In the genomic region with DNA sequence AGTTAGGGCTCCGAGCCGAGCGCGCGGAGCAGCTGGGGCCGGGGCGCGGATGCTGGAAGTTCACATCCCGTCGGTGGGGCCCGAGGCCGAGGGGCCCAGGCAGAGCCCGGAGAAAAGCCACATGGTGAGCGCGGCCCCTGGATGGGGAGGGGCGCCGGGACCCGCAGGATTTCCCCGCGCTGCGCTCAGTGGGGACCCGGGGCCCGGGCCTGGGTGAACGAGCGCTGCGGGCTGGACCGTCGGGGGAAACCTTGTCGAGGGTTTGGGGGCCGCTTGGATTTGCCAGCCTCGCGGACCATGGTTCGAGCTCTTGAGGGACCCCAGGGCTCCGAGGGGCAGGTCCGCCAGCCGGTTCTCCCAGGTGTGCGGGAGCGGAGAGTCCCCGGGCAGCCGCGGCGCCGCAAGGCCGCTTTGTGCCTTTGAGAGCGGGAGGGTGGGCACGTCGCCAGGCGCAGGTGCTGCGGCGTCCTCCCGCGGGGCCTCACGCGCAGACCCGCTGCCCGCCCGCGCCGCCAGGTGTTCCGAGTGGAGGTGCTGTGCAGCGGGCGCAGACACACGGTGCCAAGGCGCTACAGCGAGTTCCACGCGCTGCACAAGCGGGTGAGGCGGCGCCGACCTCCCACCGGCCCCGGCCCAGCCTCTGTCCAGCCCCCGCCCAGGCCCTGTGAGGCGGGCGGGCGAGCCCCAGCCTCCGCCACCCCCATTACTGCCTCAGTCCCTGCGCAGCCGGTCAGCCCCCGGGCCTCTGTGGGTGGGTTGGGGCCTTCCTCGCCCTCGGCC, we compare ENCODE assay signal across 2 cellular contexts.
A peak's percentile ranks its signal among the peaks of the same experiment; 100 is the strongest.
TF ChIP-seq lines count a peak whose summit lies in the region.

A gene (plus strand): TSS at position 5 of the 780 bp plus-strand sequence. CDS start 45 bp downstream, at position 50.

TF ChIP-seq in GM12878, 131 proteins besides CTCF, POLR2A, EP300 and RAD21 (continued from another document):
- TF ChIP-seq, protein P1, sequence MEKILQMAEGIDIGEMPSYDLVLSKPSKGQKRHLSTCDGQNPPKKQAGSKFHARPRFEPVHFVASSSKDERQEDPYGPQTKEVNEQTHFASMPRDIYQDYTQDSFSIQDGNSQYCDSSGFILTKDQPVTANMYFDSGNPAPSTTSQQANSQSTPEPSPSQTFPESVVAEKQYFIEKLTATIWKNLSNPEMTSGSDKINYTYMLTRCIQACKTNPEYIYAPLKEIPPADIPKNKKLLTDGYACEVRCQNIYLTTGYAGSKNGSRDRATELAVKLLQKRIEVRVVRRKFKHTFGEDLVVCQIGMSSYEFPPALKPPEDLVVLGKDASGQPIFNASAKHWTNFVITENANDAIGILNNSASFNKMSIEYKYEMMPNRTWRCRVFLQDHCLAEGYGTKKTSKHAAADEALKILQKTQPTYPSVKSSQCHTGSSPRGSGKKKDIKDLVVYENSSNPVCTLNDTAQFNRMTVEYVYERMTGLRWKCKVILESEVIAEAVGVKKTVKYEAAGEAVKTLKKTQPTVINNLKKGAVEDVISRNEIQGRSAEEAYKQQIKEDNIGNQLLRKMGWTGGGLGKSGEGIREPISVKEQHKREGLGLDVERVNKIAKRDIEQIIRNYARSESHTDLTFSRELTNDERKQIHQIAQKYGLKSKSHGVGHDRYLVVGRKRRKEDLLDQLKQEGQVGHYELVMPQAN (conservative IDR thresholded peaks at IDR 0.05), result no peak
- TF ChIP-seq BHLHE40 (IDR thresholded peaks at IDR 0.05; ENCODE audit: borderline replicate concordance in 1 of 2, low read depth in 2 of 2, low read length in 1 of 2) (peak in 1 of 2 experiments; percentile 55; a peak in 2 of 4 replicates), FOXM1 (IDR thresholded peaks at IDR 0.05; ENCODE audit: low read depth, low read length) (no peak), RCOR1 (conservative IDR thresholded peaks at IDR 0.05; ENCODE audit: low read depth, low read length) (no peak), CREB1 (IDR thresholded peaks at IDR 0.05; ENCODE audit: low read depth) (no peak), SIN3A (IDR thresholded peaks at IDR 0.05; ENCODE audit: low read depth, low read length) (no peak), ETV6 (conservative IDR thresholded peaks at IDR 0.05 in 1 of 2, IDR thresholded peaks at IDR 0.05 in 1 of 2; ENCODE audit: borderline replicate concordance in 1 of 2, low read depth in 1 of 2) (no peak), TCF12 (IDR thresholded peaks at IDR 0.05; ENCODE audit: low read depth, low read length) (0 out of 2 replicates have a peak, but pooled peaks have one; percentile 33), PAX8 (IDR thresholded peaks at IDR 0.05) (no peak), DPF2 (IDR thresholded peaks at IDR 0.05) (peak; percentile 63; the same call in 1 of the 2 replicates), EGR1 (IDR thresholded peaks at IDR 0.05; ENCODE audit: borderline replicate concordance in 1 of 2, low read depth in 2 of 2, low read length in 2 of 2) (no peak), BACH1 (IDR thresholded peaks at IDR 0.05; ENCODE audit: borderline replicate concordance) (0 out of 2 replicates have a peak, but pooled peaks have one; percentile 10), RUNX3 (IDR thresholded peaks at IDR 0.05; ENCODE audit: low read length) (0 out of 2 replicates have a peak, but pooled peaks have one; percentile 10)
- TF ChIP-seq, protein P2, sequence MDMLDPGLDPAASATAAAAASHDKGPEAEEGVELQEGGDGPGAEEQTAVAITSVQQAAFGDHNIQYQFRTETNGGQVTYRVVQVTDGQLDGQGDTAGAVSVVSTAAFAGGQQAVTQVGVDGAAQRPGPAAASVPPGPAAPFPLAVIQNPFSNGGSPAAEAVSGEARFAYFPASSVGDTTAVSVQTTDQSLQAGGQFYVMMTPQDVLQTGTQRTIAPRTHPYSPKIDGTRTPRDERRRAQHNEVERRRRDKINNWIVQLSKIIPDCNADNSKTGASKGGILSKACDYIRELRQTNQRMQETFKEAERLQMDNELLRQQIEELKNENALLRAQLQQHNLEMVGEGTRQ (IDR thresholded peaks at IDR 0.05; ENCODE audit: borderline replicate concordance, low read depth, low read length), result no peak
- TF ChIP-seq, protein P3, sequence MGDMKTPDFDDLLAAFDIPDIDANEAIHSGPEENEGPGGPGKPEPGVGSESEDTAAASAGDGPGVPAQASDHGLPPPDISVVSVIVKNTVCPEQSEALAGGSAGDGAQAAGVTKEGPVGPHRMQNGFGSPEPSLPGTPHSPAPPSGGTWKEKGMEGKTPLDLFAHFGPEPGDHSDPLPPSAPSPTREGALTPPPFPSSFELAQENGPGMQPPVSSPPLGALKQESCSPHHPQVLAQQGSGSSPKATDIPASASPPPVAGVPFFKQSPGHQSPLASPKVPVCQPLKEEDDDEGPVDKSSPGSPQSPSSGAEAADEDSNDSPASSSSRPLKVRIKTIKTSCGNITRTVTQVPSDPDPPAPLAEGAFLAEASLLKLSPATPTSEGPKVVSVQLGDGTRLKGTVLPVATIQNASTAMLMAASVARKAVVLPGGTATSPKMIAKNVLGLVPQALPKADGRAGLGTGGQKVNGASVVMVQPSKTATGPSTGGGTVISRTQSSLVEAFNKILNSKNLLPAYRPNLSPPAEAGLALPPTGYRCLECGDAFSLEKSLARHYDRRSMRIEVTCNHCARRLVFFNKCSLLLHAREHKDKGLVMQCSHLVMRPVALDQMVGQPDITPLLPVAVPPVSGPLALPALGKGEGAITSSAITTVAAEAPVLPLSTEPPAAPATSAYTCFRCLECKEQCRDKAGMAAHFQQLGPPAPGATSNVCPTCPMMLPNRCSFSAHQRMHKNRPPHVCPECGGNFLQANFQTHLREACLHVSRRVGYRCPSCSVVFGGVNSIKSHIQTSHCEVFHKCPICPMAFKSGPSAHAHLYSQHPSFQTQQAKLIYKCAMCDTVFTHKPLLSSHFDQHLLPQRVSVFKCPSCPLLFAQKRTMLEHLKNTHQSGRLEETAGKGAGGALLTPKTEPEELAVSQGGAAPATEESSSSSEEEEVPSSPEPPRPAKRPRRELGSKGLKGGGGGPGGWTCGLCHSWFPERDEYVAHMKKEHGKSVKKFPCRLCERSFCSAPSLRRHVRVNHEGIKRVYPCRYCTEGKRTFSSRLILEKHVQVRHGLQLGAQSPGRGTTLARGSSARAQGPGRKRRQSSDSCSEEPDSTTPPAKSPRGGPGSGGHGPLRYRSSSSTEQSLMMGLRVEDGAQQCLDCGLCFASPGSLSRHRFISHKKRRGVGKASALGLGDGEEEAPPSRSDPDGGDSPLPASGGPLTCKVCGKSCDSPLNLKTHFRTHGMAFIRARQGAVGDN (IDR thresholded peaks at IDR 0.05), result peak; percentile 3; the same call in 1 of the 2 replicates

TF ChIP-seq in HepG2, 621 proteins besides CTCF, POLR2A, EP300 and RAD21 (continued from another document and continues in another):
- TF ChIP-seq, protein P4, sequence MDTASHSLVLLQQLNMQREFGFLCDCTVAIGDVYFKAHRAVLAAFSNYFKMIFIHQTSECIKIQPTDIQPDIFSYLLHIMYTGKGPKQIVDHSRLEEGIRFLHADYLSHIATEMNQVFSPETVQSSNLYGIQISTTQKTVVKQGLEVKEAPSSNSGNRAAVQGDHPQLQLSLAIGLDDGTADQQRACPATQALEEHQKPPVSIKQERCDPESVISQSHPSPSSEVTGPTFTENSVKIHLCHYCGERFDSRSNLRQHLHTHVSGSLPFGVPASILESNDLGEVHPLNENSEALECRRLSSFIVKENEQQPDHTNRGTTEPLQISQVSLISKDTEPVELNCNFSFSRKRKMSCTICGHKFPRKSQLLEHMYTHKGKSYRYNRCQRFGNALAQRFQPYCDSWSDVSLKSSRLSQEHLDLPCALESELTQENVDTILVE (CRISPR knock-in tag; IDR thresholded peaks at IDR 0.05), result no peak
- TF ChIP-seq HIVEP1 (CRISPR knock-in tag; IDR thresholded peaks at IDR 0.05), result peak; percentile 50; the same call in 1 of the 2 replicates
- TF ChIP-seq, protein P5, sequence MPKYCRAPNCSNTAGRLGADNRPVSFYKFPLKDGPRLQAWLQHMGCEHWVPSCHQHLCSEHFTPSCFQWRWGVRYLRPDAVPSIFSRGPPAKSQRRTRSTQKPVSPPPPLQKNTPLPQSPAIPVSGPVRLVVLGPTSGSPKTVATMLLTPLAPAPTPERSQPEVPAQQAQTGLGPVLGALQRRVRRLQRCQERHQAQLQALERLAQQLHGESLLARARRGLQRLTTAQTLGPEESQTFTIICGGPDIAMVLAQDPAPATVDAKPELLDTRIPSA (CRISPR knock-in tag; IDR thresholded peaks at IDR 0.05; ENCODE audit: borderline replicate concordance), result 0 out of 2 replicates have a peak, but pooled peaks have one; percentile 74
- peak; percentile 56; the same call in 1 of the 2 replicates for TF ChIP-seq ZNF317 (CRISPR knock-in tag; IDR thresholded peaks at IDR 0.05)
- TF ChIP-seq, protein P6, sequence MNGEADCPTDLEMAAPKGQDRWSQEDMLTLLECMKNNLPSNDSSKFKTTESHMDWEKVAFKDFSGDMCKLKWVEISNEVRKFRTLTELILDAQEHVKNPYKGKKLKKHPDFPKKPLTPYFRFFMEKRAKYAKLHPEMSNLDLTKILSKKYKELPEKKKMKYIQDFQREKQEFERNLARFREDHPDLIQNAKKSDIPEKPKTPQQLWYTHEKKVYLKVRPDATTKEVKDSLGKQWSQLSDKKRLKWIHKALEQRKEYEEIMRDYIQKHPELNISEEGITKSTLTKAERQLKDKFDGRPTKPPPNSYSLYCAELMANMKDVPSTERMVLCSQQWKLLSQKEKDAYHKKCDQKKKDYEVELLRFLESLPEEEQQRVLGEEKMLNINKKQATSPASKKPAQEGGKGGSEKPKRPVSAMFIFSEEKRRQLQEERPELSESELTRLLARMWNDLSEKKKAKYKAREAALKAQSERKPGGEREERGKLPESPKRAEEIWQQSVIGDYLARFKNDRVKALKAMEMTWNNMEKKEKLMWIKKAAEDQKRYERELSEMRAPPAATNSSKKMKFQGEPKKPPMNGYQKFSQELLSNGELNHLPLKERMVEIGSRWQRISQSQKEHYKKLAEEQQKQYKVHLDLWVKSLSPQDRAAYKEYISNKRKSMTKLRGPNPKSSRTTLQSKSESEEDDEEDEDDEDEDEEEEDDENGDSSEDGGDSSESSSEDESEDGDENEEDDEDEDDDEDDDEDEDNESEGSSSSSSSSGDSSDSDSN (CRISPR knock-in tag; IDR thresholded peaks at IDR 0.05), result peak; percentile 54; the same call in 1 of the 2 replicates
- TF ChIP-seq ZNF331 (CRISPR knock-in tag; IDR thresholded peaks at IDR 0.05), result no peak
- TF ChIP-seq ZNF605 (CRISPR knock-in tag; IDR thresholded peaks at IDR 0.05), result 0 out of 2 replicates have a peak, but pooled peaks have one; percentile 12
- TF ChIP-seq PHF8 (CRISPR knock-in tag; IDR thresholded peaks at IDR 0.05), result peak; percentile 70
- TF ChIP-seq XRCC5 (optimal IDR thresholded peaks at IDR 0.05; ENCODE audit: low read length), result peak; percentile 3
- TF ChIP-seq ZNF773 (CRISPR knock-in tag; IDR thresholded peaks at IDR 0.05; ENCODE audit: borderline replicate concordance), result 0 out of 2 replicates have a peak, but pooled peaks have one; percentile 46
- TF ChIP-seq ARNT2 (CRISPR knock-in tag; IDR thresholded peaks at IDR 0.05; ENCODE audit: low read depth), result peak; percentile 54; the same call in 1 of the 2 replicates
- TF ChIP-seq, protein P7, sequence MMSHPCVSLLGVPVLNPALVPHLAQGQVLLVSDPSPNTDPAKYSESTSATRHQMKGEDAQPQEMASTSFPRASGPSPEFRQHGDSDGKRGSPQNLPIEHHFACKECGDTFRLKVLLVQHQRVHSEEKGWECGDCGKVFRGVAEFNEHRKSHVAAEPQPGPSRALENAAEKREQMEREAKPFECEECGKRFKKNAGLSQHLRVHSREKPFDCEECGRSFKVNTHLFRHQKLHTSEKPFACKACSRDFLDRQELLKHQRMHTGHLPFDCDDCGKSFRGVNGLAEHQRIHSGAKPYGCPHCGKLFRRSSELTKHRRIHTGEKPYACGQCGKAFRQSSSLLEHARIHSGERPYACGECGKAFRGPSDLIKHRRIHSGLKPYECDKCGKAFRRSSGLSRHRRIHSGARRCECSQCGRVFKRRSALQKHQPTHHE (CRISPR knock-in tag; IDR thresholded peaks at IDR 0.05; ENCODE audit: borderline replicate concordance), result 0 out of 2 replicates have a peak, but pooled peaks have one; percentile 44
- TF ChIP-seq, protein P8, sequence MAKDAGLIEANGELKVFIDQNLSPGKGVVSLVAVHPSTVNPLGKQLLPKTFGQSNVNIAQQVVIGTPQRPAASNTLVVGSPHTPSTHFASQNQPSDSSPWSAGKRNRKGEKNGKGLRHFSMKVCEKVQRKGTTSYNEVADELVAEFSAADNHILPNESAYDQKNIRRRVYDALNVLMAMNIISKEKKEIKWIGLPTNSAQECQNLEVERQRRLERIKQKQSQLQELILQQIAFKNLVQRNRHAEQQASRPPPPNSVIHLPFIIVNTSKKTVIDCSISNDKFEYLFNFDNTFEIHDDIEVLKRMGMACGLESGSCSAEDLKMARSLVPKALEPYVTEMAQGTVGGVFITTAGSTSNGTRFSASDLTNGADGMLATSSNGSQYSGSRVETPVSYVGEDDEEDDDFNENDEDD (CRISPR knock-in tag; IDR thresholded peaks at IDR 0.05; ENCODE audit: borderline replicate concordance), result peak; percentile 45; the same call in 1 of the 2 replicates
- TF ChIP-seq, protein P9, sequence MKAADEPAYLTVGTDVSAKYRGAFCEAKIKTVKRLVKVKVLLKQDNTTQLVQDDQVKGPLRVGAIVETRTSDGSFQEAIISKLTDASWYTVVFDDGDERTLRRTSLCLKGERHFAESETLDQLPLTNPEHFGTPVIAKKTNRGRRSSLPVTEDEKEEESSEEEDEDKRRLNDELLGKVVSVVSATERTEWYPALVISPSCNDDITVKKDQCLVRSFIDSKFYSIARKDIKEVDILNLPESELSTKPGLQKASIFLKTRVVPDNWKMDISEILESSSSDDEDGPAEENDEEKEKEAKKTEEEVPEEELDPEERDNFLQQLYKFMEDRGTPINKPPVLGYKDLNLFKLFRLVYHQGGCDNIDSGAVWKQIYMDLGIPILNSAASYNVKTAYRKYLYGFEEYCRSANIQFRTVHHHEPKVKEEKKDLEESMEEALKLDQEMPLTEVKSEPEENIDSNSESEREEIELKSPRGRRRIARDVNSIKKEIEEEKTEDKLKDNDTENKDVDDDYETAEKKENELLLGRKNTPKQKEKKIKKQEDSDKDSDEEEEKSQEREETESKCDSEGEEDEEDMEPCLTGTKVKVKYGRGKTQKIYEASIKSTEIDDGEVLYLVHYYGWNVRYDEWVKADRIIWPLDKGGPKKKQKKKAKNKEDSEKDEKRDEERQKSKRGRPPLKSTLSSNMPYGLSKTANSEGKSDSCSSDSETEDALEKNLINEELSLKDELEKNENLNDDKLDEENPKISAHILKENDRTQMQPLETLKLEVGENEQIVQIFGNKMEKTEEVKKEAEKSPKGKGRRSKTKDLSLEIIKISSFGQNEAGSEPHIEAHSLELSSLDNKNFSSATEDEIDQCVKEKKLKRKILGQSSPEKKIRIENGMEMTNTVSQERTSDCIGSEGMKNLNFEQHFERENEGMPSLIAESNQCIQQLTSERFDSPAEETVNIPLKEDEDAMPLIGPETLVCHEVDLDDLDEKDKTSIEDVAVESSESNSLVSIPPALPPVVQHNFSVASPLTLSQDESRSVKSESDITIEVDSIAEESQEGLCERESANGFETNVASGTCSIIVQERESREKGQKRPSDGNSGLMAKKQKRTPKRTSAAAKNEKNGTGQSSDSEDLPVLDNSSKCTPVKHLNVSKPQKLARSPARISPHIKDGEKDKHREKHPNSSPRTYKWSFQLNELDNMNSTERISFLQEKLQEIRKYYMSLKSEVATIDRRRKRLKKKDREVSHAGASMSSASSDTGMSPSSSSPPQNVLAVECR (CRISPR knock-in tag; IDR thresholded peaks at IDR 0.05; ENCODE audit: borderline replicate concordance), result peak; percentile 45; the same call in 1 of the 2 replicates
- TF ChIP-seq KLF12 (CRISPR knock-in tag; IDR thresholded peaks at IDR 0.05; ENCODE audit: borderline replicate concordance), result no peak
- TF ChIP-seq MAZ (IDR thresholded peaks at IDR 0.05; ENCODE audit: borderline replicate concordance, low read depth, low read length), result no peak
- TF ChIP-seq MAZ (CRISPR knock-in tag; IDR thresholded peaks at IDR 0.05; ENCODE audit: low read depth), result peak; percentile 50
- TF ChIP-seq POLR2AphosphoS5 (IDR thresholded peaks at IDR 0.05; ENCODE audit: low read depth, low read length), result peak; percentile 52; the same call in 1 of the 2 replicates
- 0 out of 2 replicates have a peak, but pooled peaks have one; percentile 39 for TF ChIP-seq ARID2 (CRISPR knock-in tag; IDR thresholded peaks at IDR 0.05; ENCODE audit: borderline replicate concordance)
- no peak for TF ChIP-seq ZBTB7A (CRISPR knock-in tag; IDR thresholded peaks at IDR 0.05)
